27 cellular contexts compared by ENCODE assay signal in genomic region chr16:19499006-19499405, GRCh38.
"Had no signal": no experiment of that assay in that cellular context is flagged by ENCODE, and none has a peak within 500 bp of the region (broad histone marks: within the 10 kb centered on the region; RNA-seq: fewer than 3 reads in every experiment).

No MANE protein-coding gene starts in this region.

- H3K4me3 ChIP-seq: gastrocnemius medialis had no signal

- H3K27me3 Mint-ChIP-seq: activated B cell treated with CpG ODN at 0.5 μM for 24 hours; activated CD8-positive, alpha-beta T cell treated with anti-CD3 and anti-CD28 coated beads for 36 hours; activated naive CD8-positive, alpha-beta T cell; activated T-helper 17 cell treated with anti-CD3 and anti-CD28 coated beads, Interleukin-2, amount 50 U/mL, for 72 hours; T-helper 17 cell had no signal

- H3K27me3 ChIP-seq: brain microvascular endothelial cell, gastrocnemius medialis had no signal

- H3K27ac ChIP-seq: brain microvascular endothelial cell, gastrocnemius medialis, WERI-Rb-1 had no signal

- H3K9me3 Mint-ChIP-seq: activated B cell treated with CpG ODN at 0.5 μM for 24 hours; activated CD8-positive, alpha-beta T cell treated with anti-CD3 and anti-CD28 coated beads for 36 hours; activated T-cell treated with anti-CD3 and anti-CD28 coated beads, Interleukin-2, amount 50 U/mL, for 4 hours; activated T-helper 17 cell treated with anti-CD3 and anti-CD28 coated beads, Interleukin-2, amount 50 U/mL, for 72 hours; T-helper 2 cell treated with Interferon-gamma antibody and Interleukin-4, amounts not matched to agents 5 μg/mL and 100 μg/mL, for 36 hours had no signal

- H3K4me3 Mint-ChIP-seq: activated B cell treated with CpG ODN at 0.5 μM for 24 hours; activated CD8-positive, alpha-beta T cell treated with anti-CD3 and anti-CD28 coated beads for 36 hours; activated naive CD8-positive, alpha-beta T cell; activated T-cell treated with anti-CD3 and anti-CD28 coated beads, Interleukin-2, amount 50 U/mL, for 4 hours; activated T-helper 17 cell treated with anti-CD3 and anti-CD28 coated beads, Interleukin-2, amount 50 U/mL, for 72 hours; T-helper 17 cell; T-helper 2 cell treated with Interferon-gamma antibody and Interleukin-4, amounts not matched to agents 5 μg/mL and 100 μg/mL, for 36 hours had no signal

- H3K9me3 ChIP-seq: gastrocnemius medialis had no signal

- H3K27ac Mint-ChIP-seq: activated B cell treated with CpG ODN at 0.5 μM for 24 hours; activated CD8-positive, alpha-beta T cell treated with anti-CD3 and anti-CD28 coated beads for 36 hours; activated naive CD8-positive, alpha-beta T cell; activated T-helper 17 cell treated with anti-CD3 and anti-CD28 coated beads, Interleukin-2, amount 50 U/mL, for 72 hours; T-helper 17 cell; T-helper 2 cell treated with Interferon-gamma antibody and Interleukin-4, amounts not matched to agents 5 μg/mL and 100 μg/mL, for 36 hours had no signal

- ATAC-seq: activated CD4-positive, CD25-positive, alpha-beta regulatory T cell treated with anti-CD3 and anti-CD28 coated beads, Interleukin-2, amount 50 U/mL, for 24 hours; activated CD8-positive, alpha-beta T cell treated with anti-CD3 and anti-CD28 coated beads for 36 hours; activated T-cell treated with anti-CD3 and anti-CD28 coated beads, Interleukin-2, amount 50 U/mL, for 4 hours; activated T-helper 17 cell treated with anti-CD3 and anti-CD28 coated beads, Interleukin-2, amount 50 U/mL, for 72 hours; gastrocnemius medialis; T-helper 17 cell had no signal

- H3K4me1 ChIP-seq: gastrocnemius medialis had no signal

- DNase-seq: activated B cell treated with CpG ODN at 0.5 μM for 24 hours; activated CD4-positive, alpha-beta T cell treated with anti-CD3 and anti-CD28 coated beads for 48 hours; activated CD4-positive, alpha-beta T cell treated with anti-CD3 and anti-CD28 coated beads, Interleukin-2, amount 50 U/mL, for 1 hour; activated CD4-positive, alpha-beta T cell treated with anti-CD3 and anti-CD28 coated beads, Interleukin-2, amount 50 U/mL, for 48 hours; activated CD8-positive, alpha-beta memory T cell treated with anti-CD3 and anti-CD28 coated beads for 24 hours; activated CD8-positive, alpha-beta T cell treated with anti-CD3 and anti-CD28 coated beads for 36 hours; activated effector memory CD4-positive, alpha-beta T cell treated with Interleukin-2 at 50 U/mL for 16 hours; activated gamma-delta T cell treated with Interleukin-2 at 50 U/mL for 16 hours; activated naive CD4-positive, alpha-beta T cell treated with anti-CD3 and anti-CD28 coated beads, Interleukin-2, amount 50 U/mL, for 16 hours; activated naive CD4-positive, alpha-beta T cell treated with Interleukin-2 at 50 U/mL for 16 hours; activated T-cell treated with anti-CD3 and anti-CD28 coated beads, Interleukin-2, amount 50 U/mL, for 4 hours; amniotic stem cell; anterior cingulate cortex; brain microvascular endothelial cell; caudate nucleus; cortex of kidney; effector CD8-positive, alpha-beta T cell; foreskin fibroblast; gastrocnemius medialis; T-helper 1 cell; T-helper 17 cell; T1000; WERI-Rb-1 had no signal
